ENCODE assay signal across 14 cellular contexts in the genomic region with DNA sequence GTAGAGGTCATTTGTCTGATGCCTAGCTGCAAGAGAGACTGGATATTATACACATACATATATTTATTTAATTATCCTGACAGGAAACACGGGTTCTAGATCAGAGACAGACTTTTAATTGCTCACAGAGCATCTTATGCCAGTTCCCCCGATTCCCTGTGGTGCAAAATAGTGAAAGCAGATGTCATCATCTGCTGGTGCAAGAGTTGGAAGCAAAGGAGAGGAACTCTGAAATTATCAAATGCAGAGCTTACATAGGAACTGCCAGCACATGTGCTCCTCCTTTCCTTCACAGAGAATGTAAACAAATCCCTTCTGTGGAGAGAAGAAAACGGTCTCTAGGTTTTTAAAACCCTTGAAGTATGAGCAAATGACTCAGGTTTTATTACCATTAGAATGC.
"Had no signal": no experiment of that assay in that cellular context is flagged by ENCODE, and none has a peak within 500 bp of the region (broad histone marks: within the 10 kb centered on the region; RNA-seq: fewer than 3 reads in every experiment).

No MANE protein-coding gene starts in this region.

- H3K9me3 ChIP-seq: esophagus squamous epithelium, gastroesophageal sphincter, left ventricle myocardium inferior had no signal

- DNase-seq: activated CD4-positive, alpha-beta T cell treated with anti-CD3 and anti-CD28 coated beads for 1 hour; activated CD4-positive, alpha-beta T cell treated with anti-CD3 and anti-CD28 coated beads, Interleukin-2, amount 50 U/mL, for 48 hours; activated CD8-positive, alpha-beta memory T cell treated with anti-CD3 and anti-CD28 coated beads, Interleukin-2, amount 10 ng/mL, durations not matched to agents 7 days and 5 days; activated gamma-delta T cell; activated naive CD8-positive, alpha-beta T cell treated with anti-CD3 and anti-CD28 coated beads, Interleukin-2, amount 10 ng/mL, durations not matched to agents 7 days and 5 days; activated T-cell treated with anti-CD3 and anti-CD28 coated beads, Interleukin-2, amount 50 U/mL, for 24 hours; aorta; esophagus squamous epithelium; kidney; left ventricle myocardium inferior; stimulated activated CD4-positive, alpha-beta T cell treated with anti-CD3 and anti-CD28 coated beads, Interleukin-2, amount 100 ng/mL, for 48 hours; stimulated activated naive CD4-positive, alpha-beta T cell treated with Interleukin-2 at 50 U/mL for 16 hours; trophoblast cell had no signal

- H3K27ac ChIP-seq: esophagus squamous epithelium, gastroesophageal sphincter, left ventricle myocardium inferior had no signal

- H3K36me3 ChIP-seq: esophagus squamous epithelium, gastroesophageal sphincter had no signal

- H3K27me3 ChIP-seq: esophagus squamous epithelium, gastroesophageal sphincter had no signal

- H3K4me3 ChIP-seq: esophagus squamous epithelium, gastroesophageal sphincter, left ventricle myocardium inferior had no signal

- H3K4me1 ChIP-seq: esophagus squamous epithelium had no signal
